In the genomic region with DNA sequence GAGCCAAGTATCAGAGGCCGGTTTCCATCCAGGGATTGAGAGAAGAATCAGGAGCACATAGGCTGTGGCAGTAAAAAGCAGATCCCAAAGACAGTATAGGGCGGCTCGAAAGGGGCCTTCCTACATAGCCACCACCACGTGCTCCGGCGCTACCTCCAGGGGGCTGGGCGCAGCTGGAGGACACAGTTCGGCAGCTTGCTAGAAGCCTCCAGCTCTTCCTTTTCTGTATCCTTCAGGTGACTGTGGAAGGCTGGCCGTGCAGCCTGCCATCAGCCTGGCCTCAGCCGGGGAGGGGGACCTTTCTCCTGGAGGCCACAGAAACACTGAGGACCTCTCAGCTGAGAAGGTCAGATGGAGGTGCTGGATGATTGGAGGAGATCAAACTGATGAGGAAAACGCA, we compare ENCODE assay signal across 18 cellular contexts.
A peak's percentile ranks its signal among the peaks of the same experiment; 100 is the strongest.
DNase-seq lines count a peak whose midpoint lies in the region; ATAC-seq and TF ChIP-seq lines count a peak whose summit lies in the region.
"Had no signal": no experiment of that assay in that cellular context is flagged by ENCODE, and none has a peak within 500 bp of the region (broad histone marks: within the 10 kb centered on the region; RNA-seq: fewer than 3 reads in every experiment).

No MANE protein-coding gene starts in this region.

- DNase-seq in breast epithelium (ENCODE audit: low spot score in 2 of 2) (no peak), MCF 10A (ENCODE audit: unreplicated experiment) (no peak), RPMI8226 (peak; percentile 70), left ventricle myocardium inferior (no peak), gastrocnemius medialis (no peak), iPS-NIHi7 (ENCODE audit: extremely low spot score) (no peak)
- no peak for DNase-seq in activated CD4-positive, alpha-beta memory T cell treated with anti-CD3 and anti-CD28 coated beads for 36 hours
- DNase-seq: 8988T, Caco-2, GOT3, HFFc6, NCI-H1105 treated with DMSO at 0.1 percent for 48 hours, NCI-H1930, NCI-H2171, NCI-H446 treated with DMSO at 0.1 percent for 48 hours had no signal

- POLR2A ChIA-PET in MCF 10A (lab: Yijun Ruan, JAX): interaction anchor here (1.5 to 1.7 kb wide), 2 partner anchors 10 to 14 kb away, joined by 5 read pairs; no protein-coding TSS in a partner anchor
- POLR2A ChIA-PET in activated CD4-positive, alpha-beta memory T cell treated with anti-CD3 and anti-CD28 coated beads for 36 hours (lab: Charles Lee): no interaction called here

- no peak for TF ChIP-seq CTCF in breast epithelium (IDR thresholded peaks at IDR 0.05)
- no peak for TF ChIP-seq CTCF in MCF 10A (IDR thresholded peaks at IDR 0.05; ENCODE audit: unreplicated experiment)
- no peak for TF ChIP-seq CTCF in left ventricle myocardium inferior (IDR thresholded peaks at IDR 0.05; ENCODE audit: borderline replicate concordance)
- TF ChIP-seq CTCF in gastrocnemius medialis (IDR thresholded peaks at IDR 0.05 in 4 of 5, conservative IDR thresholded peaks at IDR 0.05 in 1 of 5): no peak

- H3K27me3 Mint-ChIP-seq in MCF 10A (ENCODE audit: insufficient read depth, unreplicated experiment): no peaks in the 10 kb centered on the region
- peaks cover 18% of the 10 kb centered on the region for H3K27me3 Mint-ChIP-seq in activated CD4-positive, alpha-beta memory T cell treated with anti-CD3 and anti-CD28 coated beads for 36 hours

- H3K36me3 Mint-ChIP-seq in MCF 10A (ENCODE audit: insufficient read depth, unreplicated experiment): no peaks in the 10 kb centered on the region
- H3K36me3 Mint-ChIP-seq in activated CD4-positive, alpha-beta memory T cell treated with anti-CD3 and anti-CD28 coated beads for 36 hours: no peaks in the 10 kb centered on the region
- H3K36me3 Mint-ChIP-seq: CD14-positive monocyte had no signal

- no peaks in the 10 kb centered on the region for H3K9me3 Mint-ChIP-seq in MCF 10A (ENCODE audit: unreplicated experiment)
- H3K9me3 Mint-ChIP-seq in activated CD4-positive, alpha-beta memory T cell treated with anti-CD3 and anti-CD28 coated beads for 36 hours: no peaks in the 10 kb centered on the region
- H3K9me3 Mint-ChIP-seq: CD14-positive monocyte, HFFc6 had no signal

- no TSS peak for BruUV-seq in MCF 10A (replicated peaks; lab: Mats Ljungman, UMichigan)

- no peak for TF ChIP-seq POLR2A in breast epithelium (IDR thresholded peaks at IDR 0.05)
- no peak for TF ChIP-seq POLR2A in gastrocnemius medialis (IDR thresholded peaks at IDR 0.05)

- peaks cover 6% of the 10 kb centered on the region for H3K4me1 Mint-ChIP-seq in MCF 10A (ENCODE audit: insufficient read depth, unreplicated experiment)
- H3K4me1 Mint-ChIP-seq in activated CD4-positive, alpha-beta memory T cell treated with anti-CD3 and anti-CD28 coated beads for 36 hours (ENCODE audit: low read depth): peaks cover 3% of the 10 kb centered on the region

- CTCF ChIA-PET in MCF 10A (lab: Yijun Ruan, JAX): interaction anchor here (0.6 to 4.0 kb wide), 19 partner anchors 9 to 804 kb away, joined by 3 to 24 read pairs (median 4); no protein-coding TSS in a partner anchor
- CTCF ChIA-PET in activated CD4-positive, alpha-beta memory T cell treated with anti-CD3 and anti-CD28 coated beads for 36 hours (lab: Charles Lee): interaction anchor here (1.0 to 2.5 kb wide), 3 partner anchors 40 to 209 kb away, joined by 3 to 22 read pairs (median 4); no protein-coding TSS in a partner anchor

- H3K4me3 ChIP-seq in breast epithelium: peak overlapping the region in 1 of 3 donors; percentile 44
- H3K4me3 ChIP-seq in left ventricle myocardium inferior: no peak overlapping the region
- peak overlapping the region in 1 of 4 donors; percentile 21 for H3K4me3 ChIP-seq in gastrocnemius medialis
- H3K4me3 ChIP-seq: SK-N-MC had no signal

- H3K4me1 ChIP-seq in breast epithelium: peaks cover 4 to 7% of the 10 kb centered on the region in 2 donors
- H3K4me1 ChIP-seq in left ventricle myocardium inferior: peaks cover 67% of the 10 kb centered on the region
- peaks cover 46 to 61% of the 10 kb centered on the region in 2 donors for H3K4me1 ChIP-seq in gastrocnemius medialis

- H3K27ac ChIP-seq in breast epithelium (peak overlapping the region; percentile 58 to 84), left ventricle myocardium inferior (replicated peaks) (peak overlapping the region; percentile 72), gastrocnemius medialis (peak overlapping the region; percentile 65 to 83 (median 76))
- H3K27ac ChIP-seq: SK-N-MC had no signal

- intact Hi-C loops in breast epithelium (cut with DNase I; ENCODE audit: low total_unique reads): loop anchor here (5.0 kb wide), 1 partner anchor 580 kb away; no protein-coding TSS in a partner anchor
- intact Hi-C loops in MCF 10A (cut with micrococcal nuclease): no loop called here
- intact Hi-C loops in left ventricle myocardium inferior (cut with micrococcal nuclease): no loop called here
- intact Hi-C loops in gastrocnemius medialis (cut with DNase I; ENCODE audit: low total_unique reads): loop anchor here (1.0 to 10.0 kb wide), 5 partner anchors 10 to 793 kb away; no protein-coding TSS in a partner anchor
- intact Hi-C loops in activated CD4-positive, alpha-beta memory T cell treated with anti-CD3 and anti-CD28 coated beads for 36 hours (cut with micrococcal nuclease): loop anchor here (5.0 kb wide), 1 partner anchor 205 kb away; the partner anchor contains the start of gene INHBB

- no peak overlapping the region for H3K4me3 Mint-ChIP-seq in MCF 10A (ENCODE audit: unreplicated experiment)
- no peak overlapping the region for H3K4me3 Mint-ChIP-seq in activated CD4-positive, alpha-beta memory T cell treated with anti-CD3 and anti-CD28 coated beads for 36 hours
- H3K4me3 Mint-ChIP-seq: CD14-positive monocyte, HFFc6 had no signal

- in situ Hi-C loops in gastrocnemius medialis (cut with MboI; ENCODE audit: low sequenced_read_pairs in 4 of 4): loop anchor here (10.0 to 25.0 kb wide), 3 partner anchors 123 to 215 kb away; partner anchors contain the start of gene INHBB (in 4 of the 4)

- H3K27ac Mint-ChIP-seq in MCF 10A (ENCODE audit: low read depth, unreplicated experiment): no peak overlapping the region
- no peak overlapping the region for H3K27ac Mint-ChIP-seq in activated CD4-positive, alpha-beta memory T cell treated with anti-CD3 and anti-CD28 coated beads for 36 hours
- H3K27ac Mint-ChIP-seq: HFFc6 had no signal

- H3K36me3 ChIP-seq in breast epithelium: no peaks in the 10 kb centered on the region
- no peaks in the 10 kb centered on the region for H3K36me3 ChIP-seq in left ventricle myocardium inferior
- no peaks in the 10 kb centered on the region for H3K36me3 ChIP-seq in gastrocnemius medialis

- H3K27me3 ChIP-seq in breast epithelium: no peaks in the 10 kb centered on the region
- peaks cover 8% of the 10 kb centered on the region for H3K27me3 ChIP-seq in left ventricle myocardium inferior (ENCODE audit: low read depth)
- no peaks in the 10 kb centered on the region for H3K27me3 ChIP-seq in gastrocnemius medialis

- no peaks in the 10 kb centered on the region for H3K9me3 ChIP-seq in breast epithelium
- H3K9me3 ChIP-seq in left ventricle myocardium inferior (replicated peaks): no peaks in the 10 kb centered on the region
- no peaks in the 10 kb centered on the region for H3K9me3 ChIP-seq in gastrocnemius medialis
- H3K9me3 ChIP-seq: Caco-2 had no signal

- ATAC-seq in gastrocnemius medialis (no peak), GM18907 (IDR thresholded peaks at IDR 0.05; ENCODE audit: unreplicated experiment) (no peak)

Comparison
In these comparisons a context has a peak if more than half of its experiments do, and no peak if none do; other contexts are left out.
1. intact Hi-C loops: an anchor here in breast epithelium (5.0 kb wide), gastrocnemius medialis (1.0 to 10.0 kb wide) and activated CD4-positive, alpha-beta memory T cell treated with anti-CD3 and anti-CD28 coated beads for 36 hours (5.0 kb wide); none called in MCF 10A and left ventricle myocardium inferior.